ENCODE assay signal across 32 cellular contexts in the genomic region with DNA sequence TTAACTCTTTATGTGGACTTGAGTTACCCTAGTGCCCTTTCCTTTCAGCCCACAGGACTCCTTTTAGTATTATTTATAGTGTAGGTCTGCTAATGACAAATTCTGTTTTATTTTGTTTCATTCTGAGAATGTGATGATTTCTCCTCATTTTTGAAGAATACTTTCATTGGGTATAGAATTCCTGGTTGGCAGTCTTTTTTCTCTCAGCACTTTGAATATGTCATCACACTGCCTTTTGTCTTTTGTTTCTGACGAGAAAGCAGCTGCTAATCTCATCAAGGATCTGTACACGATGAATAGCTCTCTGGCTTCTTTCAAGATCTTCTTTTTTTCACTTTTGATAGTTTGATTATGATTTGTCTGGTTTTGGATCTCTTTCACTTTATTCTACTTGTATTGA. TPM values are rescaled to one million over a fixed set of nuclear protein-coding genes. Genes with fewer than 3 reads are reported as not detected.
"Had no signal": no experiment of that assay in that cellular context is flagged by ENCODE, and none has a peak within 500 bp of the region (broad histone marks: within the 10 kb centered on the region; RNA-seq: fewer than 3 reads in every experiment).

No MANE protein-coding gene starts in this region.

- H3K4me1 ChIP-seq: left lung, lower lobe of right lung, pancreas, prostate gland, stomach, tibial artery, upper lobe of right lung had no signal

- H3K4me1 Mint-ChIP-seq: immature natural killer cell; naive thymus-derived CD8-positive, alpha-beta T cell; nephron; neural crest cell; stimulated activated naive B cell treated with anti-CD40 and anti-IgM and Interleukin-4, amounts not matched to agents 10 μg/mL and 1 μg/mL and 100 μg/mL, for 72 hours had no signal

- FAIRE-seq: islet of Langerhans, kidney, pancreas, urothelium cell line had no signal

- H3K9me3 ChIP-seq: pancreas, prostate gland, upper lobe of right lung had no signal

- H3K27ac Mint-ChIP-seq: immature natural killer cell; naive thymus-derived CD8-positive, alpha-beta T cell; nephron; stimulated activated naive B cell treated with anti-CD40 and anti-IgM and Interleukin-4, amounts not matched to agents 10 μg/mL and 1 μg/mL and 100 μg/mL, for 72 hours had no signal

- H3K27ac ChIP-seq: left lung, lower lobe of right lung, pancreas, prostate gland, skin epidermis, stomach, thoracic aorta, tibial artery, upper lobe of right lung had no signal

- DNase-seq: hypothalamus; immature natural killer cell; kidney; left colon; left lung; lower lobe of right lung; mammary epithelial cell; mesenchymal stem cell; naive thymus-derived CD8-positive, alpha-beta T cell; nucleus accumbens; pancreas; posterior cingulate gyrus; retina; right cardiac atrium; stimulated activated CD4-positive, alpha-beta T cell treated with anti-CD3 and anti-CD28 coated beads, Interleukin-12 subunit alpha, Interleukin-12 subunit beta, amount 100 ng/mL, for 4 hours; stimulated activated CD4-positive, alpha-beta T cell treated with anti-CD3 and anti-CD28 coated beads, Interleukin-15, amount 100 ng/mL, for 24 hours; stimulated activated CD4-positive, alpha-beta T cell treated with anti-CD3 and anti-CD28 coated beads, Interleukin-2, amount 100 ng/mL, for 24 hours; stimulated activated CD4-positive, alpha-beta T cell treated with anti-CD3 and anti-CD28 coated beads, Interleukin-4, amount 100 ng/mL, for 1 hour; stimulated activated naive B cell treated with anti-CD40 and anti-IgM and Interleukin-4, amounts not matched to agents 10 μg/mL and 1 μg/mL and 100 μg/mL, for 72 hours; stimulated activated naive CD8-positive, alpha-beta T cell treated with anti-CD3 and anti-CD28 coated beads, Interleukin-15, Interleukin-2, amounts not matched to agents 100 U/mL and 50 U/mL, for 24 hours; stomach; tibial artery; trophoblast cell; upper lobe of right lung had no signal

- H3K27me3 ChIP-seq: left lung, pancreas, stomach, tibial artery, upper lobe of right lung had no signal

- H3K36me3 ChIP-seq: lower lobe of right lung, pancreas, prostate gland, stomach, thoracic aorta, tibial artery, upper lobe of right lung had no signal

- H3K27me3 Mint-ChIP-seq: stimulated activated naive B cell treated with anti-CD40 and anti-IgM and Interleukin-4, amounts not matched to agents 10 μg/mL and 1 μg/mL and 100 μg/mL, for 72 hours had no signal

- H3K4me3 ChIP-seq: left lung, lower lobe of right lung, pancreas, prostate gland, skin epidermis, stomach, thoracic aorta, tibial artery, upper lobe of right lung had no signal

- H3K4me3 Mint-ChIP-seq: immature natural killer cell; naive thymus-derived CD8-positive, alpha-beta T cell; nephron; neural crest cell; stimulated activated naive B cell treated with anti-CD40 and anti-IgM and Interleukin-4, amounts not matched to agents 10 μg/mL and 1 μg/mL and 100 μg/mL, for 72 hours had no signal

- ATAC-seq: left colon; left lung; lower lobe of right lung; naive thymus-derived CD8-positive, alpha-beta T cell; pancreas; right cardiac atrium; sciatic nerve; stimulated activated naive B cell treated with anti-CD40 and anti-IgM and Interleukin-4, amounts not matched to agents 10 μg/mL and 1 μg/mL and 100 μg/mL, for 72 hours; stimulated activated naive CD8-positive, alpha-beta T cell treated with anti-CD3 and anti-CD28 coated beads, Interleukin-15, Interleukin-2, amounts not matched to agents 100 U/mL and 50 U/mL, for 24 hours; upper lobe of right lung had no signal

RNA-seq across cellular contexts. Expression of a gene that starts 37.8 kb away (rescaled TPM):
- total RNA-seq: thoracic aorta had no signal
- polyA plus RNA-seq: naive thymus-derived CD8-positive, alpha-beta T cell had no signal
